Comparison of ENCODE assay signal across 19 cellular contexts in the genomic region with DNA sequence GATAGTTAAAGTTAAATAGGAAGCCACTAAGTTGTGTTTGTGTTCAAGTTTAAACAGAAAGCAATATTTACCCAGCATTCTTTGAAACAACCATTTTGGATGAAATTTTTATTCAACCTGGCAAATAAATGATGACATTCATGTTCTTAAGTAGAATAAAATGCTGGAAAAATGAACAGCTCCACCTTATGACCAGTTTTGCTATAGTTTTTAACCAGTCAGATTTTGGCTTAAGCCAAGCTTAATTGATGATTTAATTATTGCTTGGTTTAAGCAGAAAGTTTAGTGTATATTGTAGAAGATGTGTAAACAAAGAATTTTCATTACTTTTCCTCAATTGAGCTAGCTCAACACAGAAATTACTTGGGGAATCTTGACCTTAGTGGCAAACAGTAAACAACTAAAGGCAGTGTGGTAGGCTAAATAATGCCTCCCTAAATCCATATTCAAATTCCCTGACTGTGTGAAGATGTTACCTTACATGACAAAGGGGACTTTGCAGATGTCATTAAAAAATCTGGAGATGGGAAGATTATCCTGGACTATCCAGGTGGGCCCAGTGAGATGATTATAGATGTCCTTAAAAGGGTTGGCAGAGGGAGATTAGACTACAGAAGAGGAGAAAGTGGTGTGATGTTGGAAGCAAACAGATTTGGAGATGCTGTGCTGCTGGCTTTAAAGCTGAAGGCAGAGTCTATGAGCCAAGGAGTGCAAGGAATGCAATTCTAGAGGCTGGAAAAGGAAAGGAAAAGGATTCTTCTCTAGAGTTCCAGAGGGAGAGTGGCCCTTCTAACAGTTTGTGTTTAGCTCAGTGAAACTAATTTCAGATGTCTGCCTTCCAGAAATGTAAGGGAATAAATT.
DNase-seq lines count a peak whose midpoint lies in the region; ATAC-seq and TF ChIP-seq lines count a peak whose summit lies in the region.
"Had no signal": no experiment of that assay in that cellular context is flagged by ENCODE, and none has a peak within 500 bp of the region (broad histone marks: within the 10 kb centered on the region; RNA-seq: fewer than 3 reads in every experiment).

No MANE protein-coding gene starts in this region.

- peaks cover 13% of the 10 kb centered on the region for H3K36me3 Mint-ChIP-seq in mesothelial cell of epicardium

- H3K4me1 Mint-ChIP-seq in mesothelial cell of epicardium, result peaks cover 53% of the 10 kb centered on the region

- H3K4me3 ChIP-seq in GM23248, result no peak overlapping the region
- H3K4me3 ChIP-seq in cardiac fibroblast (replicated peaks in 1 of 2; ENCODE audit: low read depth in 2 of 2, low read length in 2 of 2), result no peak overlapping the region
- no peak overlapping the region for H3K4me3 ChIP-seq in testis
- H3K4me3 ChIP-seq: HAP-1, right atrium auricular region had no signal

- peak overlapping the region; percentile 9 for H3K27ac Mint-ChIP-seq in mesothelial cell of epicardium

- H2AFZ ChIP-seq in GM23248, result no peak overlapping the region

- peaks cover 10% of the 10 kb centered on the region for H3K9me3 Mint-ChIP-seq in mesothelial cell of epicardium

- H3F3A ChIP-seq in GM23248 (ENCODE audit: insufficient read depth), result no peaks in the 10 kb centered on the region

- in situ Hi-C loops in GM23248 (cut with MboI), result no loop called here

- H3K4me1 ChIP-seq in GM23248 (ENCODE audit: insufficient read depth), result no peaks in the 10 kb centered on the region
- no peaks in the 10 kb centered on the region for H3K4me1 ChIP-seq in testis

- H3K9me3 ChIP-seq in GM23248 (ENCODE audit: low read depth), result no peaks in the 10 kb centered on the region
- no peaks in the 10 kb centered on the region for H3K9me3 ChIP-seq in testis
- H3K9me3 ChIP-seq: Caco-2, HAP-1, neutrophil, right atrium auricular region had no signal

- TF ChIP-seq CTCF in cardiac fibroblast (IDR thresholded peaks at IDR 0.05; ENCODE audit: low read depth, low read length), result peak; percentile 2
- TF ChIP-seq CTCF in mesothelial cell of epicardium (IDR thresholded peaks at IDR 0.05; ENCODE audit: unreplicated experiment), result no peak
- no peak for TF ChIP-seq CTCF in testis (IDR thresholded peaks at IDR 0.05)

- TF ChIP-seq POLR2A in testis (IDR thresholded peaks at IDR 0.05), result no peak

- H3K27me3 ChIP-seq in GM23248 (replicated peaks; ENCODE audit: insufficient read depth) (no peaks in the 10 kb centered on the region), testis (no peaks in the 10 kb centered on the region)
- H3K27me3 ChIP-seq: neutrophil, right atrium auricular region had no signal

- H3K4me2 ChIP-seq in GM23248 (ENCODE audit: unreplicated experiment), result no peak overlapping the region

- no peak overlapping the region for H3K4me3 Mint-ChIP-seq in mesothelial cell of epicardium

- no peak overlapping the region for H3K9ac ChIP-seq in GM23248

- no peaks in the 10 kb centered on the region for H4K20me1 ChIP-seq in GM23248 (ENCODE audit: insufficient read depth)

- H3K27me3 Mint-ChIP-seq in mesothelial cell of epicardium (ENCODE audit: low read depth), result no peaks in the 10 kb centered on the region

- H3K27ac ChIP-seq in GM23248 (no peak overlapping the region), testis (no peak overlapping the region)
- H3K27ac ChIP-seq: neutrophil, right atrium auricular region had no signal

- no peaks in the 10 kb centered on the region for H3K79me2 ChIP-seq in GM23248 (ENCODE audit: insufficient read depth)

- H3K9me2 ChIP-seq in GM23248 (ENCODE audit: insufficient read depth), result no peaks in the 10 kb centered on the region

- intact Hi-C loops in testis (cut with DNase I; ENCODE audit: low total_unique reads), result no loop called here

- no peaks in the 10 kb centered on the region for H3K36me3 ChIP-seq in GM23248 (ENCODE audit: low read depth)
- no peaks in the 10 kb centered on the region for H3K36me3 ChIP-seq in testis (ENCODE audit: low read depth, missing control alignments)
- H3K36me3 ChIP-seq: HAP-1, neutrophil, right atrium auricular region had no signal

- DNase-seq in GM23248, result peak; percentile 8
- peak; percentile 15 for DNase-seq in NCI-H524 treated with DMSO at 0.1 percent for 48 hours (lab: John Stamatoyannopoulos, UW)
- peak; percentile 2 to 3 for DNase-seq in cardiac fibroblast (ENCODE audit: low read depth in 2 of 2)
- DNase-seq in mesothelial cell of epicardium (ENCODE audit: low spot score in 2 of 2, unreplicated experiment in 2 of 2), result no peak
- no peak for DNase-seq in activated T-cell treated with anti-CD3 and anti-CD28 coated beads, Interleukin-2, amount 50 U/mL, for 1 hour
- no peak for DNase-seq in NOMO-1 (lab: John Stamatoyannopoulos, UW; ENCODE audit: unreplicated experiment in 2 of 2)
- no peak for DNase-seq in testis
- DNase-seq: activated gamma-delta T cell treated with Interleukin-2 at 50 U/mL for 16 hours, anterior cingulate cortex, Caco-2, GDM1, NCI-H1930, NCI-H510A, RPMI8226 had no signal

- no peak for ATAC-seq in GM18498 (IDR thresholded peaks at IDR 0.05; ENCODE audit: unreplicated experiment)
- ATAC-seq: esophagus mucosa had no signal

Comparison
In these comparisons a context has a peak if more than half of its experiments do, and no peak if none do; other contexts are left out.
1. DNase-seq: peak in GM23248 (single experiment), NCI-H524 treated with DMSO at 0.1 percent for 48 hours (single experiment) and cardiac fibroblast (2 of 2); none in mesothelial cell of epicardium (0 of 2), activated T-cell treated with anti-CD3 and anti-CD28 coated beads, Interleukin-2, amount 50 U/mL, for 1 hour (single experiment), NOMO-1 (0 of 2) and testis (single experiment).